ENCODE assay signal across 19 cellular contexts in genomic region chr9:126360073-126360472, GRCh38. TPM values are rescaled to one million over a fixed set of nuclear protein-coding genes. Genes with fewer than 3 reads are reported as not detected.
DNase-seq lines count a peak whose midpoint lies in the region; ATAC-seq and TF ChIP-seq lines count a peak whose summit lies in the region.
"Had no signal": no experiment of that assay in that cellular context is flagged by ENCODE, and none has a peak within 500 bp of the region (broad histone marks: within the 10 kb centered on the region; RNA-seq: fewer than 3 reads in every experiment).

No MANE protein-coding gene starts in this region.

- no peaks in the 10 kb centered on the region for H3K36me3 ChIP-seq in MM.1S (replicated peaks; ENCODE audit: insufficient read depth, low read length)
- H3K36me3 ChIP-seq: HAP-1 had no signal

- H3F3A ChIP-seq in MM.1S (ENCODE audit: insufficient read depth, low read length) = no peaks in the 10 kb centered on the region

- H3K4me3 Mint-ChIP-seq in activated CD8-positive, alpha-beta T cell treated with anti-CD3 and anti-CD28 coated beads for 36 hours = no peak overlapping the region
- H3K4me3 Mint-ChIP-seq in activated CD8-positive, alpha-beta T cell treated with anti-CD3 and anti-CD28 coated beads, Interleukin-2, amount 10 ng/mL, durations not matched to agents 7 days and 5 days = no peak overlapping the region
- no peak overlapping the region for H3K4me3 Mint-ChIP-seq in CD14-positive monocyte
- H3K4me3 Mint-ChIP-seq: B cell; CD4-positive, alpha-beta T cell; CD8-positive, alpha-beta memory T cell; HFFc6 had no signal

- no peak overlapping the region for H3K27ac Mint-ChIP-seq in activated CD8-positive, alpha-beta T cell treated with anti-CD3 and anti-CD28 coated beads for 36 hours
- no peak overlapping the region for H3K27ac Mint-ChIP-seq in activated CD8-positive, alpha-beta T cell treated with anti-CD3 and anti-CD28 coated beads, Interleukin-2, amount 10 ng/mL, durations not matched to agents 7 days and 5 days
- no peak overlapping the region for H3K27ac Mint-ChIP-seq in CD14-positive monocyte
- H3K27ac Mint-ChIP-seq: B cell; CD4-positive, alpha-beta T cell; CD8-positive, alpha-beta memory T cell; HFFc6 had no signal

- no peak for DNase-seq in activated CD8-positive, alpha-beta T cell treated with anti-CD3 and anti-CD28 coated beads for 36 hours
- no peak for DNase-seq in activated CD8-positive, alpha-beta T cell treated with anti-CD3 and anti-CD28 coated beads, Interleukin-2, amount 10 ng/mL, durations not matched to agents 7 days and 5 days
- DNase-seq in MM.1S (peak; percentile 34), OCI-M1 (lab: John Stamatoyannopoulos, UW) (peak; percentile 11), CD14-positive monocyte (ENCODE audit: low spot score) (no peak)
- DNase-seq: CD4-positive, alpha-beta T cell; CD8-positive, alpha-beta memory T cell; DMS 273 treated with DMSO at 0.1 percent for 48 hours; DMS79; EL; GDM1; GOT3; HFFc6 had no signal

- no peak for TF ChIP-seq CTCF in activated CD8-positive, alpha-beta T cell treated with anti-CD3 and anti-CD28 coated beads for 36 hours (IDR thresholded peaks at IDR 0.05)
- TF ChIP-seq CTCF in MM.1S (IDR thresholded peaks at IDR 0.05; ENCODE audit: low read length) = no peak
- no peak for TF ChIP-seq CTCF in CD14-positive monocyte (IDR thresholded peaks at IDR 0.05)

- no peak overlapping the region for H3K9ac ChIP-seq in MM.1S (ENCODE audit: low read length)
- H3K9ac ChIP-seq: BLaER1 had no signal

- peaks cover 11% of the 10 kb centered on the region for H3K4me1 Mint-ChIP-seq in activated CD8-positive, alpha-beta T cell treated with anti-CD3 and anti-CD28 coated beads for 36 hours (ENCODE audit: low read depth)
- peaks cover 2% of the 10 kb centered on the region for H3K4me1 Mint-ChIP-seq in activated CD8-positive, alpha-beta T cell treated with anti-CD3 and anti-CD28 coated beads, Interleukin-2, amount 10 ng/mL, durations not matched to agents 7 days and 5 days (ENCODE audit: low read depth)
- H3K4me1 Mint-ChIP-seq in CD14-positive monocyte = peaks cover 10% of the 10 kb centered on the region
- H3K4me1 Mint-ChIP-seq: B cell had no signal

- CTCF ChIA-PET in activated CD8-positive, alpha-beta T cell treated with anti-CD3 and anti-CD28 coated beads for 36 hours (lab: Charles Lee) = interaction anchor here (1.2 kb wide), 1 partner anchor 38 kb away, joined by 4 read pairs; no protein-coding TSS in a partner anchor
- CTCF ChIA-PET in activated CD8-positive, alpha-beta T cell treated with anti-CD3 and anti-CD28 coated beads, Interleukin-2, amount 10 ng/mL, durations not matched to agents 7 days and 5 days (lab: Charles Lee) = no interaction called here

- POLR2A ChIA-PET in activated CD8-positive, alpha-beta T cell treated with anti-CD3 and anti-CD28 coated beads for 36 hours (lab: Charles Lee) = no interaction called here
- POLR2A ChIA-PET in activated CD8-positive, alpha-beta T cell treated with anti-CD3 and anti-CD28 coated beads, Interleukin-2, amount 10 ng/mL, durations not matched to agents 7 days and 5 days (lab: Charles Lee) = no interaction called here

- no peaks in the 10 kb centered on the region for H3K4me1 ChIP-seq in MM.1S (ENCODE audit: low read length)
- H3K4me1 ChIP-seq: BLaER1, HAP-1 had no signal

- no peaks in the 10 kb centered on the region for H3K79me2 ChIP-seq in MM.1S (ENCODE audit: low read length)

- no peaks in the 10 kb centered on the region; the same call in 1 of the 2 replicates for H3K9me3 ChIP-seq in MM.1S (replicated peaks; ENCODE audit: insufficient read depth, low read length)

- intact Hi-C loops in activated CD8-positive, alpha-beta T cell treated with anti-CD3 and anti-CD28 coated beads for 36 hours (cut with micrococcal nuclease) = no loop called here
- intact Hi-C loops in CD14-positive monocyte (cut with micrococcal nuclease) = no loop called here

- no peaks in the 10 kb centered on the region for H3K9me2 ChIP-seq in MM.1S (replicated peaks; ENCODE audit: insufficient read depth, low read length)

- no peak overlapping the region for H3K4me3 ChIP-seq in MM.1S (ENCODE audit: low read length)
- H3K4me3 ChIP-seq: BLaER1, HAP-1 had no signal

- peaks cover 21% of the 10 kb centered on the region for H3K36me3 Mint-ChIP-seq in activated CD8-positive, alpha-beta T cell treated with anti-CD3 and anti-CD28 coated beads for 36 hours (ENCODE audit: low read depth)
- H3K36me3 Mint-ChIP-seq in activated CD8-positive, alpha-beta T cell treated with anti-CD3 and anti-CD28 coated beads, Interleukin-2, amount 10 ng/mL, durations not matched to agents 7 days and 5 days (ENCODE audit: low read depth) = peaks cover 44% of the 10 kb centered on the region
- H3K36me3 Mint-ChIP-seq in CD14-positive monocyte = peaks cover 17 to 29% of the 10 kb centered on the region in 2 donors

- no peaks in the 10 kb centered on the region for H3K27me3 Mint-ChIP-seq in activated CD8-positive, alpha-beta T cell treated with anti-CD3 and anti-CD28 coated beads for 36 hours
- no peaks in the 10 kb centered on the region for H3K27me3 Mint-ChIP-seq in activated CD8-positive, alpha-beta T cell treated with anti-CD3 and anti-CD28 coated beads, Interleukin-2, amount 10 ng/mL, durations not matched to agents 7 days and 5 days (ENCODE audit: low read depth)
- H3K27me3 Mint-ChIP-seq in CD14-positive monocyte (ENCODE audit: low read depth in 3 of 3) = no peaks in the 10 kb centered on the region
- H3K27me3 Mint-ChIP-seq: B cell; CD4-positive, alpha-beta T cell; CD8-positive, alpha-beta memory T cell had no signal

- H3K4me2 ChIP-seq in MM.1S (ENCODE audit: low read depth, low read length) = no peak overlapping the region
- H3K4me2 ChIP-seq: BLaER1 had no signal

- ATAC-seq in activated CD8-positive, alpha-beta T cell treated with anti-CD3 and anti-CD28 coated beads for 36 hours = peak; percentile 34
- no peak for ATAC-seq in activated CD8-positive, alpha-beta T cell treated with anti-CD3 and anti-CD28 coated beads, Interleukin-2, amount 10 ng/mL, durations not matched to agents 7 days and 5 days
- ATAC-seq in GM18907 (IDR thresholded peaks at IDR 0.05; ENCODE audit: unreplicated experiment) = no peak

- no peak overlapping the region for H2AFZ ChIP-seq in MM.1S (ENCODE audit: low read length)

- no peaks in the 10 kb centered on the region for H3K27me3 ChIP-seq in MM.1S (replicated peaks; ENCODE audit: insufficient read depth, low read length)
- H3K27me3 ChIP-seq: BLaER1 had no signal

- H4K20me1 ChIP-seq in MM.1S (ENCODE audit: insufficient read depth, low read length) = no peaks in the 10 kb centered on the region
- H4K20me1 ChIP-seq: BLaER1 had no signal

- H3K27ac ChIP-seq in MM.1S (ENCODE audit: low read length) = no peak overlapping the region
- H3K27ac ChIP-seq: 22Rv1, BLaER1, C4-2B had no signal

- H3K9me3 Mint-ChIP-seq in activated CD8-positive, alpha-beta T cell treated with anti-CD3 and anti-CD28 coated beads for 36 hours = peaks cover 22% of the 10 kb centered on the region
- peaks cover 35% of the 10 kb centered on the region for H3K9me3 Mint-ChIP-seq in activated CD8-positive, alpha-beta T cell treated with anti-CD3 and anti-CD28 coated beads, Interleukin-2, amount 10 ng/mL, durations not matched to agents 7 days and 5 days (ENCODE audit: insufficient read depth)
- H3K9me3 Mint-ChIP-seq in CD14-positive monocyte = peaks cover 16 to 40% (median 29%) of the 10 kb centered on the region in 7 donors

RNA-seq across cellular contexts. Expression of gene MVB12B, which starts 33.4 kb away (rescaled TPM):
- total RNA-seq in activated CD8-positive, alpha-beta T cell treated with anti-CD3 and anti-CD28 coated beads for 36 hours = 1 to 10 TPM; 6.4 to 6.6 TPM
- total RNA-seq in activated CD8-positive, alpha-beta T cell treated with anti-CD3 and anti-CD28 coated beads, Interleukin-2, amount 10 ng/mL, durations not matched to agents 7 days and 5 days = 10 to 100 TPM; 17.4 to 19.9 TPM
- polyA plus RNA-seq in CD14-positive monocyte = 1 to 10 TPM; 2.8 to 3.5 TPM

Comparison
In these comparisons a context has a peak if more than half of its experiments do, and no peak if none do; other contexts are left out.
1. DNase-seq: peak in MM.1S (single experiment) and OCI-M1 (single experiment); none in activated CD8-positive, alpha-beta T cell treated with anti-CD3 and anti-CD28 coated beads for 36 hours (single experiment), activated CD8-positive, alpha-beta T cell treated with anti-CD3 and anti-CD28 coated beads, Interleukin-2, amount 10 ng/mL, durations not matched to agents 7 days and 5 days (single experiment) and CD14-positive monocyte (single experiment).